Comparison of ENCODE assay signal across 2 cellular contexts in the genomic region with DNA sequence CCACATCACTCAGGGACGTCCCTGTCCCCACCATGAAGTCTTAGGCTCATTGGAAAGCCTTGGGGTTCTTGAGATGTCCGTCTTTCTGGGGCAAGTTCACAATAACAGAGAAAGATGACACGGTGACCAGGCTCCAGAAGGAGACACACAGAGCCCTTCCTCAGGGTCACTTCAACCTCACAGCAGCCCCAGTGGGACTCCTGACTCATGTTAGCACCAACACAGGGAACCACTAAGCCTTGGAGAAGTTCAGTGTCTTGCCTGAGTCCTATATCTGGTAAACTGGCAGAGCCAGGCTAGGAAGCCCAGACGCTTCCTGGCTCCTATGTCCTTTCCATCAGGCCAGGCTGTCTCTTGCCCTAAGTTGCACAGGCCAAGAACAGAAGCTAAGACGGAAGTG.
TF ChIP-seq lines count a peak whose summit lies in the region.

No MANE protein-coding gene starts in this region.

TF ChIP-seq in IMR-90, 13 proteins besides CTCF, POLR2A, EP300 and RAD21:
- no peak for TF ChIP-seq CEBPB (IDR thresholded peaks at IDR 0.05; ENCODE audit: low read depth, low read length)
- no peak for TF ChIP-seq RFX5 (IDR thresholded peaks at IDR 0.05; ENCODE audit: low read depth, low read length)
- TF ChIP-seq NFE2L2 (IDR thresholded peaks at IDR 0.05; ENCODE audit: low read depth, low read length) = no peak

TF ChIP-seq in GM12878, 131 proteins besides CTCF, POLR2A, EP300 and RAD21:
- TF ChIP-seq NFYA (IDR thresholded peaks at IDR 0.05; ENCODE audit: borderline replicate concordance, low read depth, low read length) (no peak), POLR2AphosphoS2 (IDR thresholded peaks at IDR 0.05; ENCODE audit: low read depth, low read length) (no peak), BCL11A (IDR thresholded peaks at IDR 0.05; ENCODE audit: low read depth, low read length) (no peak)
- TF ChIP-seq, protein P1, sequence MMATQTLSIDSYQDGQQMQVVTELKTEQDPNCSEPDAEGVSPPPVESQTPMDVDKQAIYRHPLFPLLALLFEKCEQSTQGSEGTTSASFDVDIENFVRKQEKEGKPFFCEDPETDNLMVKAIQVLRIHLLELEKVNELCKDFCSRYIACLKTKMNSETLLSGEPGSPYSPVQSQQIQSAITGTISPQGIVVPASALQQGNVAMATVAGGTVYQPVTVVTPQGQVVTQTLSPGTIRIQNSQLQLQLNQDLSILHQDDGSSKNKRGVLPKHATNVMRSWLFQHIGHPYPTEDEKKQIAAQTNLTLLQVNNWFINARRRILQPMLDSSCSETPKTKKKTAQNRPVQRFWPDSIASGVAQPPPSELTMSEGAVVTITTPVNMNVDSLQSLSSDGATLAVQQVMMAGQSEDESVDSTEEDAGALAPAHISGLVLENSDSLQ (IDR thresholded peaks at IDR 0.05) = no peak
- TF ChIP-seq, protein P2, sequence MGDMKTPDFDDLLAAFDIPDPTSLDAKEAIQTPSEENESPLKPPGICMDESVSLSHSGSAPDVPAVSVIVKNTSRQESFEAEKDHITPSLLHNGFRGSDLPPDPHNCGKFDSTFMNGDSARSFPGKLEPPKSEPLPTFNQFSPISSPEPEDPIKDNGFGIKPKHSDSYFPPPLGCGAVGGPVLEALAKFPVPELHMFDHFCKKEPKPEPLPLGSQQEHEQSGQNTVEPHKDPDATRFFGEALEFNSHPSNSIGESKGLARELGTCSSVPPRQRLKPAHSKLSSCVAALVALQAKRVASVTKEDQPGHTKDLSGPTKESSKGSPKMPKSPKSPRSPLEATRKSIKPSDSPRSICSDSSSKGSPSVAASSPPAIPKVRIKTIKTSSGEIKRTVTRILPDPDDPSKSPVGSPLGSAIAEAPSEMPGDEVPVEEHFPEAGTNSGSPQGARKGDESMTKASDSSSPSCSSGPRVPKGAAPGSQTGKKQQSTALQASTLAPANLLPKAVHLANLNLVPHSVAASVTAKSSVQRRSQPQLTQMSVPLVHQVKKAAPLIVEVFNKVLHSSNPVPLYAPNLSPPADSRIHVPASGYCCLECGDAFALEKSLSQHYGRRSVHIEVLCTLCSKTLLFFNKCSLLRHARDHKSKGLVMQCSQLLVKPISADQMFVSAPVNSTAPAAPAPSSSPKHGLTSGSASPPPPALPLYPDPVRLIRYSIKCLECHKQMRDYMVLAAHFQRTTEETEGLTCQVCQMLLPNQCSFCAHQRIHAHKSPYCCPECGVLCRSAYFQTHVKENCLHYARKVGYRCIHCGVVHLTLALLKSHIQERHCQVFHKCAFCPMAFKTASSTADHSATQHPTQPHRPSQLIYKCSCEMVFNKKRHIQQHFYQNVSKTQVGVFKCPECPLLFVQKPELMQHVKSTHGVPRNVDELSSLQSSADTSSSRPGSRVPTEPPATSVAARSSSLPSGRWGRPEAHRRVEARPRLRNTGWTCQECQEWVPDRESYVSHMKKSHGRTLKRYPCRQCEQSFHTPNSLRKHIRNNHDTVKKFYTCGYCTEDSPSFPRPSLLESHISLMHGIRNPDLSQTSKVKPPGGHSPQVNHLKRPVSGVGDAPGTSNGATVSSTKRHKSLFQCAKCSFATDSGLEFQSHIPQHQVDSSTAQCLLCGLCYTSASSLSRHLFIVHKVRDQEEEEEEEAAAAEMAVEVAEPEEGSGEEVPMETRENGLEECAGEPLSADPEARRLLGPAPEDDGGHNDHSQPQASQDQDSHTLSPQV (IDR thresholded peaks at IDR 0.05) = no peak
